Comparison of ENCODE assay signal across 25 cellular contexts in the genomic region with DNA sequence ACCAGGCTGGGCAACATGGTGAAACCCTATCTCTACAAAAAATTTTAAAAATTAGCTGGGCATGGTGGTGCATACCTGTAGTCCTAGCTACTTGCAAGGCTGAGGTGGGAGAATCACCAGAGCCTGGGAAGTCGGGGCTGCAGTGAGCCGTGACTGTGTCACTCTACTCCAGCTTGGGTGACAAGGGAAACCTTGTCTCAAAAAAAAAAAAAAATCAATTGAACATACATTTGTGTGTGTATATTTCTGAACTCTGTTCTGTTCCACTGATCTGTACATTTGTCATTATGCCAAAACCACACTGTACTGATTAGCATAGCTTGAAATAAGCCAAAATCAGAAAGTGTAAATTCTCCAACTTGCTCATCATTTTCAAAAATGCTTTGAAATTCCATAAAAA.
"Had no signal": no experiment of that assay in that cellular context is flagged by ENCODE, and none has a peak within 500 bp of the region (broad histone marks: within the 10 kb centered on the region; RNA-seq: fewer than 3 reads in every experiment).

No MANE protein-coding gene starts in this region.

- ATAC-seq: effector memory CD8-positive, alpha-beta T cell; esophagus mucosa; gastrocnemius medialis; heart right ventricle; left cardiac atrium; left lung; left ventricle myocardium superior; lower lobe of right lung; mucosa of descending colon had no signal

- H3K9me3 ChIP-seq: esophagus squamous epithelium, gastrocnemius medialis, lower lobe of right lung, mucosa of descending colon had no signal

- H3K36me3 ChIP-seq: esophagus squamous epithelium, gastrocnemius medialis, heart right ventricle, left lung, lower lobe of right lung had no signal

- FAIRE-seq: endometrium, islet of Langerhans, keratinocyte had no signal

- H3K4me1 ChIP-seq: esophagus squamous epithelium, gastrocnemius medialis, heart right ventricle, left lung, lower lobe of right lung had no signal

- DNase-seq: cortex of kidney; effector CD8-positive, alpha-beta T cell; effector memory CD8-positive, alpha-beta T cell; endodermal cell; erythroblast; esophagus squamous epithelium; foreskin fibroblast; foreskin melanocyte; gastrocnemius medialis; glutamatergic neuron; head of caudate nucleus; heart right ventricle; hippocampal formation; left cardiac atrium; left lung; left ventricle myocardium superior; lower lobe of right lung; mesenchymal stem cell; mucosa of descending colon; naive B cell had no signal

- H3K4me3 ChIP-seq: esophagus squamous epithelium, gastrocnemius medialis, heart right ventricle, left lung, lower lobe of right lung, mucosa of descending colon had no signal

- H3K27ac ChIP-seq: epithelial cell of prostate, esophagus squamous epithelium, gastrocnemius medialis, heart right ventricle, left lung, lower lobe of right lung had no signal

- H3K27me3 ChIP-seq: esophagus squamous epithelium, gastrocnemius medialis, heart right ventricle, left lung had no signal
